ENCODE assay signal across 1 cellular context in genomic region chr19:917323-918151, GRCh38.
TF ChIP-seq lines count a peak whose summit lies in the region.

KISS1R (plus strand) TSS chr19:917333; CDS start chr19:917503, 170 bp downstream.

TF ChIP-seq in K562, 482 proteins besides CTCF, POLR2A, EP300 and RAD21 (continued from another document and continues in another):
- TF ChIP-seq MGA (IDR thresholded peaks at IDR 0.05) (peak; percentile 81), TGIF2 (CRISPR knock-in tag; IDR thresholded peaks at IDR 0.05) (peak; percentile 82; the same call in 1 of the 2 replicates), MAX (CRISPR knock-in tag; IDR thresholded peaks at IDR 0.05) (peak; percentile 80), LCOR (CRISPR knock-in tag; IDR thresholded peaks at IDR 0.05) (peak; percentile 59; the same call in 1 of the 2 replicates), ZNF583 (CRISPR knock-in tag; IDR thresholded peaks at IDR 0.05) (0 out of 2 replicates have a peak, but pooled peaks have one; percentile 30), PML (IDR thresholded peaks at IDR 0.05; ENCODE audit: low read length) (peak; percentile 31; the same call in 1 of the 2 replicates), ZNF41 (CRISPR knock-in tag; conservative IDR thresholded peaks at IDR 0.05) (no peak), MLX (CRISPR knock-in tag; conservative IDR thresholded peaks at IDR 0.05) (0 out of 4 replicates have a peak, but pooled peaks of 1 of the 2 experiments have one; percentile 45), POU5F1 (IDR thresholded peaks at IDR 0.05; ENCODE audit: borderline replicate concordance, low read depth, low read length, partially characterized antibody) (no peak), ZNF512 (tag; IDR thresholded peaks at IDR 0.05) (no peak), ZBED1 (IDR thresholded peaks at IDR 0.05) (no peak; the same call in 1 of the 2 replicates), ZNF311 (CRISPR knock-in tag; IDR thresholded peaks at IDR 0.05) (no peak), NFE2 (IDR thresholded peaks at IDR 0.05; ENCODE audit: low read depth) (no peak), ESRRA (IDR thresholded peaks at IDR 0.05; ENCODE audit: borderline replicate concordance, low read depth) (0 out of 2 replicates have a peak, but pooled peaks have one; percentile 63), CBX1 (IDR thresholded peaks at IDR 0.05; ENCODE audit: low read depth) (peak; percentile 98), ETV6 (IDR thresholded peaks at IDR 0.05; ENCODE audit: borderline replicate concordance in 1 of 2, low read depth in 2 of 2, low read length in 1 of 2) (no peak; a peak in 1 of 4 replicates), ETV6 (CRISPR knock-in tag; IDR thresholded peaks at IDR 0.05; ENCODE audit: borderline replicate concordance) (peak; percentile 81), YBX1 (IDR thresholded peaks at IDR 0.05) (no peak), TSC22D4 (tag; IDR thresholded peaks at IDR 0.05) (no peak), MITF (IDR thresholded peaks at IDR 0.05) (no peak), ZNF282 (CRISPR knock-in tag; IDR thresholded peaks at IDR 0.05) (peak; percentile 63), XRCC5 (IDR thresholded peaks at IDR 0.05; ENCODE audit: low read depth, low read length) (peak; percentile 55; the same call in 1 of the 2 replicates), CHD1 (IDR thresholded peaks at IDR 0.05; ENCODE audit: low read length) (peak; percentile 63), ZNF695 (CRISPR knock-in tag; IDR thresholded peaks at IDR 0.05) (no peak), ZFP36 (IDR thresholded peaks at IDR 0.05; ENCODE audit: low read depth, low read length, partially characterized antibody) (peak; percentile 100), UBTF (IDR thresholded peaks at IDR 0.05; ENCODE audit: borderline replicate concordance in 1 of 2, low read depth in 2 of 2, low read length in 2 of 2) (0 out of 4 replicates have a peak, but pooled peaks of 1 of the 2 experiments have one; percentile 44), FOXP4 (CRISPR knock-in tag; IDR thresholded peaks at IDR 0.05; ENCODE audit: borderline replicate concordance) (peak; percentile 80), GTF2A2 (tag; IDR thresholded peaks at IDR 0.05) (0 out of 2 replicates have a peak, but pooled peaks have one; percentile 25), HLTF (IDR thresholded peaks at IDR 0.05) (no peak), ZBTB9 (CRISPR knock-in tag; IDR thresholded peaks at IDR 0.05) (peak; percentile 55; the same call in 1 of the 2 replicates), CLOCK (CRISPR knock-in tag; IDR thresholded peaks at IDR 0.05; ENCODE audit: borderline replicate concordance) (no peak)
